Comparison of ENCODE assay signal across 8 cellular contexts in genomic region chr3:31532587-31533168, GRCh38. TPM values are rescaled to one million over a fixed set of nuclear protein-coding genes. Genes with fewer than 3 reads are reported as not detected.
DNase-seq lines count a peak whose midpoint lies in the region; ATAC-seq and TF ChIP-seq lines count a peak whose summit lies in the region.

STT3B (plus strand) TSS chr3:31532925; CDS start chr3:31532999, 74 bp downstream.

- peaks cover 0 to 11% of the 10 kb centered on the region in 2 donors for H3K4me1 ChIP-seq in lung (ENCODE audit: control insufficient read depth in 2 of 2, insufficient read depth in 2 of 2, low read length in 2 of 2)

- H3K27ac ChIP-seq in dorsolateral prefrontal cortex (peak within 1 kb of the TSS; percentile 92 to 100 (median 99)), lung (ENCODE audit: low read depth in 1 of 2, low read length in 1 of 2) (peak within 1 kb of the TSS; percentile 97 to 99)

- H3K4me3 ChIP-seq in dorsolateral prefrontal cortex (peak within 1 kb of the TSS; percentile 61 to 99 (median 91)), lung (peak within 1 kb of the TSS; percentile 68)

- no peaks in the 10 kb centered on the region for H3K36me3 ChIP-seq in lung (ENCODE audit: control insufficient read depth in 2 of 2, insufficient read depth in 2 of 2, low read length in 2 of 2)

- H3K27me3 ChIP-seq in dorsolateral prefrontal cortex = no peaks in the 10 kb centered on the region
- H3K27me3 ChIP-seq in lung (ENCODE audit: control insufficient read depth, insufficient read depth) = no peaks in the 10 kb centered on the region

- DNase-seq in activated CD8-positive, alpha-beta memory T cell treated with anti-CD3 and anti-CD28 coated beads for 1 hour (ENCODE audit: extremely low read depth in 1 of 2, low read depth in 1 of 2) = peak; percentile 56 to 73
- no peak for DNase-seq in activated CD8-positive, alpha-beta memory T cell treated with anti-CD3 and anti-CD28 coated beads for 24 hours
- DNase-seq in NCI-H1694 treated with DMSO at 0.1 percent for 48 hours (lab: John Stamatoyannopoulos, UW) (peak; percentile 57), dorsolateral prefrontal cortex (peak in 2 of 10 donors; percentile 69 to 72), lung (ENCODE audit: low spot score) (peak; percentile 84)
- peak; percentile 74 for DNase-seq in activated CD4-positive, alpha-beta T cell treated with anti-CD3 and anti-CD28 coated beads for 1 hour
- peak; percentile 68 to 75 (median 69) for DNase-seq in stimulated activated CD4-positive, alpha-beta T cell treated with anti-CD3 and anti-CD28 coated beads, TNF-alpha, amount 100 ng/mL, for 48 hours (ENCODE audit: low read depth in 3 of 3)

- no peaks in the 10 kb centered on the region for H3K9me3 ChIP-seq in lung (ENCODE audit: control insufficient read depth in 2 of 2, insufficient read depth in 1 of 2, low read length in 1 of 2)

- ATAC-seq in HG02840 (IDR thresholded peaks at IDR 0.05; ENCODE audit: low FRiP score, unreplicated experiment) (peak; percentile 53), lung (ENCODE audit: insufficient read depth, low FRiP score) (peak; percentile 70)

- intact Hi-C loops in dorsolateral prefrontal cortex (cut with DNase I) = loop anchor here in 1 of 2 donors (5.0 kb wide), 1 partner anchor 575 kb away; the partner anchor contains the start of gene GPD1L

- TF ChIP-seq CTCF in dorsolateral prefrontal cortex (IDR thresholded peaks at IDR 0.05 in 54 of 56, conservative IDR thresholded peaks at IDR 0.05 in 2 of 56; ENCODE audit: low read depth in 1 of 56, partially characterized antibody in 56 of 56) = peak in 14 of 56 donors; percentile 0 to 29 (median 5)
- no peak for TF ChIP-seq CTCF in lung (IDR thresholded peaks at IDR 0.05; ENCODE audit: control extremely low read depth, extremely low read depth)

- 0% methylated on average over 39 to 68 of the region's 68 CpGs for WGBS in lung, 2 donors

RNA-seq across cellular contexts. Expression of gene STT3B, which starts in this region (rescaled TPM):
- 10 to 100 TPM; 36.5 to 71.7 (median 52.9) TPM for total RNA-seq in dorsolateral prefrontal cortex
- 100 to 1,000 TPM; 108 to 217 TPM for total RNA-seq in lung
- 10 to 100 TPM; 39.3 to 62.8 TPM for polyA plus RNA-seq in lung
